In the genomic region with DNA sequence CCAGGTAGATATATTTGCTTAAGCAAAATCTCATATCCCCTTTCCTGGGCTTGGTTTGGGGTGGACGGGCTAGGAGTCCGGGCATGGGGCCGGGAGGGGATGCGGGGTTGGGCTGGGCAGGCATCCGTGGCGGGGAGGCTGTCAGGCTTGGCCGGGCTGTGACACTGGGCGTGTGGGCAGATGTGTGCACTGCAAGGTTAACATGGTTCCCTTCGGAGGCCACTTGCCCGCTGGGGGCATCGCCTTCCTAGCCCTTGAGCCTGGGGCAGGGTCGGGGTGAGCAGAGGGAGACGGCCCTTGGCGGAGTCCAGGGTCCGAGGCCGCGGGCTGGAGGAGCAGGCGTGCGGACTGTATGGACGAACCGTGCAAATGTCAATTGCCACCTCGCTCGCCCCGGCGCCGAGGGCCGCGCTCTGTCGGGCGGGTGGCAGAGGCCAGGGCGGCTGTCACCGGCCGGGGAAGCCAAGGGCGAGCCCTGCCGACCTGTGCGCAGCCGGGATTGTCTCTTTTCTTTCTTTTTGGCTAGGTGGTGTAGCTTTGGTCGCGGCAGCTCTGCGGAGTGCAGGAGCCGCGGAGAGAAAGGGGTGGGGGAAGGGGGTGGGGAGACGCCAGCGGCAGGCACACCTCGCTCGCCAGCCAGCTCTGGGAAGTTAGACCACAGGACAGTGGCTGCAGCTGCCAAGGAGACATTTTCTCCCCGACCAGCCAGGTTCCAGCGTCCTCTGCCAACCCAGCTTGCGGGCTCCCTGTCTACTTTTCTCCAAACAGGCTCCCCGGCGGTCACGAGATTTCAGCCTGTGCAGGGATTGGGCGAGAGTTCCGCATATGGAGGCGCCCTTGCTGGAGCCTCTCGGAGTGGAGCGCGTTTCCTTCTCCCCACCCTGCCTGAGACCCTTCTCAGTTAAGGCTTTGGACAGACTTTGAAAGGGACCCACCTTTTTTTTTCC, we compare ENCODE assay signal across 1 cellular context.
TF ChIP-seq lines count a peak whose summit lies in the region.

No MANE protein-coding gene starts in this region.

TF ChIP-seq in K562, 482 proteins besides CTCF, POLR2A, EP300 and RAD21 (continued from another document and continues in another):
- TF ChIP-seq, protein P1, sequence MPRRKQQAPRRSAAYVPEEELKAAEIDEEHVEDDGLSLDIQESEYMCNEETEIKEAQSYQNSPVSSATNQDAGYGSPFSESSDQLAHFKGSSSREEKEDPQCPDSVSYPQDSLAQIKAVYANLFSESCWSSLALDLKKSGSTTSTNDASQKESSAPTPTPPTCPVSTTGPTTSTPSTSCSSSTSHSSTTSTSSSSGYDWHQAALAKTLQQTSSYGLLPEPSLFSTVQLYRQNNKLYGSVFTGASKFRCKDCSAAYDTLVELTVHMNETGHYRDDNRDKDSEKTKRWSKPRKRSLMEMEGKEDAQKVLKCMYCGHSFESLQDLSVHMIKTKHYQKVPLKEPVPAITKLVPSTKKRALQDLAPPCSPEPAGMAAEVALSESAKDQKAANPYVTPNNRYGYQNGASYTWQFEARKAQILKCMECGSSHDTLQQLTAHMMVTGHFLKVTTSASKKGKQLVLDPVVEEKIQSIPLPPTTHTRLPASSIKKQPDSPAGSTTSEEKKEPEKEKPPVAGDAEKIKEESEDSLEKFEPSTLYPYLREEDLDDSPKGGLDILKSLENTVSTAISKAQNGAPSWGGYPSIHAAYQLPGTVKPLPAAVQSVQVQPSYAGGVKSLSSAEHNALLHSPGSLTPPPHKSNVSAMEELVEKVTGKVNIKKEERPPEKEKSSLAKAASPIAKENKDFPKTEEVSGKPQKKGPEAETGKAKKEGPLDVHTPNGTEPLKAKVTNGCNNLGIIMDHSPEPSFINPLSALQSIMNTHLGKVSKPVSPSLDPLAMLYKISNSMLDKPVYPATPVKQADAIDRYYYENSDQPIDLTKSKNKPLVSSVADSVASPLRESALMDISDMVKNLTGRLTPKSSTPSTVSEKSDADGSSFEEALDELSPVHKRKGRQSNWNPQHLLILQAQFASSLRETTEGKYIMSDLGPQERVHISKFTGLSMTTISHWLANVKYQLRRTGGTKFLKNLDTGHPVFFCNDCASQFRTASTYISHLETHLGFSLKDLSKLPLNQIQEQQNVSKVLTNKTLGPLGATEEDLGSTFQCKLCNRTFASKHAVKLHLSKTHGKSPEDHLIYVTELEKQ (CRISPR knock-in tag; IDR thresholded peaks at IDR 0.05), result 0 out of 2 replicates have a peak, but pooled peaks have one; percentile 23
- TF ChIP-seq ZNF583 (CRISPR knock-in tag; IDR thresholded peaks at IDR 0.05), result 0 out of 2 replicates have a peak, but pooled peaks have one; percentile 65
- TF ChIP-seq, protein P2, sequence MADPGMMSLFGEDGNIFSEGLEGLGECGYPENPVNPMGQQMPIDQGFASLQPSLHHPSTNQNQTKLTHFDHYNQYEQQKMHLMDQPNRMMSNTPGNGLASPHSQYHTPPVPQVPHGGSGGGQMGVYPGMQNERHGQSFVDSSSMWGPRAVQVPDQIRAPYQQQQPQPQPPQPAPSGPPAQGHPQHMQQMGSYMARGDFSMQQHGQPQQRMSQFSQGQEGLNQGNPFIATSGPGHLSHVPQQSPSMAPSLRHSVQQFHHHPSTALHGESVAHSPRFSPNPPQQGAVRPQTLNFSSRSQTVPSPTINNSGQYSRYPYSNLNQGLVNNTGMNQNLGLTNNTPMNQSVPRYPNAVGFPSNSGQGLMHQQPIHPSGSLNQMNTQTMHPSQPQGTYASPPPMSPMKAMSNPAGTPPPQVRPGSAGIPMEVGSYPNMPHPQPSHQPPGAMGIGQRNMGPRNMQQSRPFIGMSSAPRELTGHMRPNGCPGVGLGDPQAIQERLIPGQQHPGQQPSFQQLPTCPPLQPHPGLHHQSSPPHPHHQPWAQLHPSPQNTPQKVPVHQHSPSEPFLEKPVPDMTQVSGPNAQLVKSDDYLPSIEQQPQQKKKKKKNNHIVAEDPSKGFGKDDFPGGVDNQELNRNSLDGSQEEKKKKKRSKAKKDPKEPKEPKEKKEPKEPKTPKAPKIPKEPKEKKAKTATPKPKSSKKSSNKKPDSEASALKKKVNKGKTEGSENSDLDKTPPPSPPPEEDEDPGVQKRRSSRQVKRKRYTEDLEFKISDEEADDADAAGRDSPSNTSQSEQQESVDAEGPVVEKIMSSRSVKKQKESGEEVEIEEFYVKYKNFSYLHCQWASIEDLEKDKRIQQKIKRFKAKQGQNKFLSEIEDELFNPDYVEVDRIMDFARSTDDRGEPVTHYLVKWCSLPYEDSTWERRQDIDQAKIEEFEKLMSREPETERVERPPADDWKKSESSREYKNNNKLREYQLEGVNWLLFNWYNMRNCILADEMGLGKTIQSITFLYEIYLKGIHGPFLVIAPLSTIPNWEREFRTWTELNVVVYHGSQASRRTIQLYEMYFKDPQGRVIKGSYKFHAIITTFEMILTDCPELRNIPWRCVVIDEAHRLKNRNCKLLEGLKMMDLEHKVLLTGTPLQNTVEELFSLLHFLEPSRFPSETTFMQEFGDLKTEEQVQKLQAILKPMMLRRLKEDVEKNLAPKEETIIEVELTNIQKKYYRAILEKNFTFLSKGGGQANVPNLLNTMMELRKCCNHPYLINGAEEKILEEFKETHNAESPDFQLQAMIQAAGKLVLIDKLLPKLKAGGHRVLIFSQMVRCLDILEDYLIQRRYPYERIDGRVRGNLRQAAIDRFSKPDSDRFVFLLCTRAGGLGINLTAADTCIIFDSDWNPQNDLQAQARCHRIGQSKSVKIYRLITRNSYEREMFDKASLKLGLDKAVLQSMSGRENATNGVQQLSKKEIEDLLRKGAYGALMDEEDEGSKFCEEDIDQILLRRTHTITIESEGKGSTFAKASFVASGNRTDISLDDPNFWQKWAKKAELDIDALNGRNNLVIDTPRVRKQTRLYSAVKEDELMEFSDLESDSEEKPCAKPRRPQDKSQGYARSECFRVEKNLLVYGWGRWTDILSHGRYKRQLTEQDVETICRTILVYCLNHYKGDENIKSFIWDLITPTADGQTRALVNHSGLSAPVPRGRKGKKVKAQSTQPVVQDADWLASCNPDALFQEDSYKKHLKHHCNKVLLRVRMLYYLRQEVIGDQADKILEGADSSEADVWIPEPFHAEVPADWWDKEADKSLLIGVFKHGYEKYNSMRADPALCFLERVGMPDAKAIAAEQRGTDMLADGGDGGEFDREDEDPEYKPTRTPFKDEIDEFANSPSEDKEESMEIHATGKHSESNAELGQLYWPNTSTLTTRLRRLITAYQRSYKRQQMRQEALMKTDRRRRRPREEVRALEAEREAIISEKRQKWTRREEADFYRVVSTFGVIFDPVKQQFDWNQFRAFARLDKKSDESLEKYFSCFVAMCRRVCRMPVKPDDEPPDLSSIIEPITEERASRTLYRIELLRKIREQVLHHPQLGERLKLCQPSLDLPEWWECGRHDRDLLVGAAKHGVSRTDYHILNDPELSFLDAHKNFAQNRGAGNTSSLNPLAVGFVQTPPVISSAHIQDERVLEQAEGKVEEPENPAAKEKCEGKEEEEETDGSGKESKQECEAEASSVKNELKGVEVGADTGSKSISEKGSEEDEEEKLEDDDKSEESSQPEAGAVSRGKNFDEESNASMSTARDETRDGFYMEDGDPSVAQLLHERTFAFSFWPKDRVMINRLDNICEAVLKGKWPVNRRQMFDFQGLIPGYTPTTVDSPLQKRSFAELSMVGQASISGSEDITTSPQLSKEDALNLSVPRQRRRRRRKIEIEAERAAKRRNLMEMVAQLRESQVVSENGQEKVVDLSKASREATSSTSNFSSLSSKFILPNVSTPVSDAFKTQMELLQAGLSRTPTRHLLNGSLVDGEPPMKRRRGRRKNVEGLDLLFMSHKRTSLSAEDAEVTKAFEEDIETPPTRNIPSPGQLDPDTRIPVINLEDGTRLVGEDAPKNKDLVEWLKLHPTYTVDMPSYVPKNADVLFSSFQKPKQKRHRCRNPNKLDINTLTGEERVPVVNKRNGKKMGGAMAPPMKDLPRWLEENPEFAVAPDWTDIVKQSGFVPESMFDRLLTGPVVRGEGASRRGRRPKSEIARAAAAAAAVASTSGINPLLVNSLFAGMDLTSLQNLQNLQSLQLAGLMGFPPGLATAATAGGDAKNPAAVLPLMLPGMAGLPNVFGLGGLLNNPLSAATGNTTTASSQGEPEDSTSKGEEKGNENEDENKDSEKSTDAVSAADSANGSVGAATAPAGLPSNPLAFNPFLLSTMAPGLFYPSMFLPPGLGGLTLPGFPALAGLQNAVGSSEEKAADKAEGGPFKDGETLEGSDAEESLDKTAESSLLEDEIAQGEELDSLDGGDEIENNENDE (IDR thresholded peaks at IDR 0.05; ENCODE audit: low read depth, low read length), result no peak
- TF ChIP-seq, protein P3, sequence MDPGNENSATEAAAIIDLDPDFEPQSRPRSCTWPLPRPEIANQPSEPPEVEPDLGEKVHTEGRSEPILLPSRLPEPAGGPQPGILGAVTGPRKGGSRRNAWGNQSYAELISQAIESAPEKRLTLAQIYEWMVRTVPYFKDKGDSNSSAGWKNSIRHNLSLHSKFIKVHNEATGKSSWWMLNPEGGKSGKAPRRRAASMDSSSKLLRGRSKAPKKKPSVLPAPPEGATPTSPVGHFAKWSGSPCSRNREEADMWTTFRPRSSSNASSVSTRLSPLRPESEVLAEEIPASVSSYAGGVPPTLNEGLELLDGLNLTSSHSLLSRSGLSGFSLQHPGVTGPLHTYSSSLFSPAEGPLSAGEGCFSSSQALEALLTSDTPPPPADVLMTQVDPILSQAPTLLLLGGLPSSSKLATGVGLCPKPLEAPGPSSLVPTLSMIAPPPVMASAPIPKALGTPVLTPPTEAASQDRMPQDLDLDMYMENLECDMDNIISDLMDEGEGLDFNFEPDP (CRISPR knock-in tag; IDR thresholded peaks at IDR 0.05), result no peak
- TF ChIP-seq KDM2B (CRISPR knock-in tag; IDR thresholded peaks at IDR 0.05), result no peak
- TF ChIP-seq, protein P4, sequence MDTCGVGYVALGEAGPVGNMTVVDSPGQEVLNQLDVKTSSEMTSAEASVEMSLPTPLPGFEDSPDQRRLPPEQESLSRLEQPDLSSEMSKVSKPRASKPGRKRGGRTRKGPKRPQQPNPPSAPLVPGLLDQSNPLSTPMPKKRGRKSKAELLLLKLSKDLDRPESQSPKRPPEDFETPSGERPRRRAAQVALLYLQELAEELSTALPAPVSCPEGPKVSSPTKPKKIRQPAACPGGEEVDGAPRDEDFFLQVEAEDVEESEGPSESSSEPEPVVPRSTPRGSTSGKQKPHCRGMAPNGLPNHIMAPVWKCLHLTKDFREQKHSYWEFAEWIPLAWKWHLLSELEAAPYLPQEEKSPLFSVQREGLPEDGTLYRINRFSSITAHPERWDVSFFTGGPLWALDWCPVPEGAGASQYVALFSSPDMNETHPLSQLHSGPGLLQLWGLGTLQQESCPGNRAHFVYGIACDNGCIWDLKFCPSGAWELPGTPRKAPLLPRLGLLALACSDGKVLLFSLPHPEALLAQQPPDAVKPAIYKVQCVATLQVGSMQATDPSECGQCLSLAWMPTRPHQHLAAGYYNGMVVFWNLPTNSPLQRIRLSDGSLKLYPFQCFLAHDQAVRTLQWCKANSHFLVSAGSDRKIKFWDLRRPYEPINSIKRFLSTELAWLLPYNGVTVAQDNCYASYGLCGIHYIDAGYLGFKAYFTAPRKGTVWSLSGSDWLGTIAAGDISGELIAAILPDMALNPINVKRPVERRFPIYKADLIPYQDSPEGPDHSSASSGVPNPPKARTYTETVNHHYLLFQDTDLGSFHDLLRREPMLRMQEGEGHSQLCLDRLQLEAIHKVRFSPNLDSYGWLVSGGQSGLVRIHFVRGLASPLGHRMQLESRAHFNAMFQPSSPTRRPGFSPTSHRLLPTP (IDR thresholded peaks at IDR 0.05; ENCODE audit: borderline replicate concordance, extremely low read depth, insufficient read length), result no peak
- peak; percentile 71; the same call in 1 of the 2 replicates for TF ChIP-seq ZSCAN29 (IDR thresholded peaks at IDR 0.05)
- peak; percentile 87 for TF ChIP-seq RBFOX2 (IDR thresholded peaks at IDR 0.05; ENCODE audit: low read depth, low read length)
- TF ChIP-seq, protein P5, sequence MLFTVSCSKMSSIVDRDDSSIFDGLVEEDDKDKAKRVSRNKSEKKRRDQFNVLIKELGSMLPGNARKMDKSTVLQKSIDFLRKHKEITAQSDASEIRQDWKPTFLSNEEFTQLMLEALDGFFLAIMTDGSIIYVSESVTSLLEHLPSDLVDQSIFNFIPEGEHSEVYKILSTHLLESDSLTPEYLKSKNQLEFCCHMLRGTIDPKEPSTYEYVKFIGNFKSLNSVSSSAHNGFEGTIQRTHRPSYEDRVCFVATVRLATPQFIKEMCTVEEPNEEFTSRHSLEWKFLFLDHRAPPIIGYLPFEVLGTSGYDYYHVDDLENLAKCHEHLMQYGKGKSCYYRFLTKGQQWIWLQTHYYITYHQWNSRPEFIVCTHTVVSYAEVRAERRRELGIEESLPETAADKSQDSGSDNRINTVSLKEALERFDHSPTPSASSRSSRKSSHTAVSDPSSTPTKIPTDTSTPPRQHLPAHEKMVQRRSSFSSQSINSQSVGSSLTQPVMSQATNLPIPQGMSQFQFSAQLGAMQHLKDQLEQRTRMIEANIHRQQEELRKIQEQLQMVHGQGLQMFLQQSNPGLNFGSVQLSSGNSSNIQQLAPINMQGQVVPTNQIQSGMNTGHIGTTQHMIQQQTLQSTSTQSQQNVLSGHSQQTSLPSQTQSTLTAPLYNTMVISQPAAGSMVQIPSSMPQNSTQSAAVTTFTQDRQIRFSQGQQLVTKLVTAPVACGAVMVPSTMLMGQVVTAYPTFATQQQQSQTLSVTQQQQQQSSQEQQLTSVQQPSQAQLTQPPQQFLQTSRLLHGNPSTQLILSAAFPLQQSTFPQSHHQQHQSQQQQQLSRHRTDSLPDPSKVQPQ (CRISPR knock-in tag; IDR thresholded peaks at IDR 0.05; ENCODE audit: borderline replicate concordance), result no peak
- TF ChIP-seq RAD51 (IDR thresholded peaks at IDR 0.05; ENCODE audit: borderline replicate concordance, low read depth), result peak; percentile 78
- TF ChIP-seq, protein P6, sequence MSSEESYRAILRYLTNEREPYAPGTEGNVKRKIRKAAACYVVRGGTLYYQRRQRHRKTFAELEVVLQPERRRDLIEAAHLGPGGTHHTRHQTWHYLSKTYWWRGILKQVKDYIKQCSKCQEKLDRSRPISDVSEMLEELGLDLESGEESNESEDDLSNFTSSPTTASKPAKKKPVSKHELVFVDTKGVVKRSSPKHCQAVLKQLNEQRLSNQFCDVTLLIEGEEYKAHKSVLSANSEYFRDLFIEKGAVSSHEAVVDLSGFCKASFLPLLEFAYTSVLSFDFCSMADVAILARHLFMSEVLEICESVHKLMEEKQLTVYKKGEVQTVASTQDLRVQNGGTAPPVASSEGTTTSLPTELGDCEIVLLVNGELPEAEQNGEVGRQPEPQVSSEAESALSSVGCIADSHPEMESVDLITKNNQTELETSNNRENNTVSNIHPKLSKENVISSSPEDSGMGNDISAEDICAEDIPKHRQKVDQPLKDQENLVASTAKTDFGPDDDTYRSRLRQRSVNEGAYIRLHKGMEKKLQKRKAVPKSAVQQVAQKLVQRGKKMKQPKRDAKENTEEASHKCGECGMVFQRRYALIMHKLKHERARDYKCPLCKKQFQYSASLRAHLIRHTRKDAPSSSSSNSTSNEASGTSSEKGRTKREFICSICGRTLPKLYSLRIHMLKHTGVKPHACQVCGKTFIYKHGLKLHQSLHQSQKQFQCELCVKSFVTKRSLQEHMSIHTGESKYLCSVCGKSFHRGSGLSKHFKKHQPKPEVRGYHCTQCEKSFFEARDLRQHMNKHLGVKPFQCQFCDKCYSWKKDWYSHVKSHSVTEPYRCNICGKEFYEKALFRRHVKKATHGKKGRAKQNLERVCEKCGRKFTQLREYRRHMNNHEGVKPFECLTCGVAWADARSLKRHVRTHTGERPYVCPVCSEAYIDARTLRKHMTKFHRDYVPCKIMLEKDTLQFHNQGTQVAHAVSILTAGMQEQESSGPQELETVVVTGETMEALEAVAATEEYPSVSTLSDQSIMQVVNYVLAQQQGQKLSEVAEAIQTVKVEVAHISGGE (CRISPR knock-in tag; IDR thresholded peaks at IDR 0.05), result 0 out of 6 replicates have a peak, but pooled peaks of 1 of the 3 experiments have one; percentile 25
- no peak for TF ChIP-seq ZNF311 (CRISPR knock-in tag; IDR thresholded peaks at IDR 0.05)
